ENCODE assay signal across 8 cellular contexts in the genomic region with DNA sequence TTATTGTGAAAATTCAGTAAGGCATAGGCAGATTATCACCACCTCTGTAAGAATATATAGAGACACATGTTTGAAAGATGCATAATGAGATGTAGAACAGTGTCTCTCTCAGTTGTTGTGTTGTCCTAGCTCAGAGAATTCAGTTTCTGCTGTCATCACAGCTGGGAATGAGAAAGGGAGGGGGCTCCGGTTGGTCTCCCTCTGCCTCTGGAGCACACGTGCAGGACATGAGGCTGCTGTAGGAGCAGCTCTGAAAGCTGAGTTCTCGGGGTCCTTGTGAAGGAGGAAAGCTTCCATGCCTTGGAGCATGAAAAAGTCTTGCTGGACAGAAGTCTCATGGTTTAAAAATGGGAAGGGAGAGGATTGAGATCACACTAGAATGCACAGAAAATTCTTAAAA.
A peak's percentile ranks its signal among the peaks of the same experiment; 100 is the strongest.
DNase-seq lines count a peak whose midpoint lies in the region; ATAC-seq, FAIRE-seq and TF ChIP-seq lines count a peak whose summit lies in the region.
"Not testable (repeated sequence)": the region's sequence is repeated elsewhere in the genome, so short reads cannot be mapped to it uniquely, and the experiment has no call there.

No MANE protein-coding gene starts in this region.

- POLR2A ChIA-PET in CD4-positive, alpha-beta T cell (lab: Charles Lee); GM12878 (lab: Charles Lee); naive thymus-derived CD4-positive, alpha-beta T cell (lab: Charles Lee): not testable (repeated sequence)

- BruUV-seq in GM12878 (replicated peaks; lab: Mats Ljungman, UMichigan) = not testable (repeated sequence)

- H3K4me1 Mint-ChIP-seq in CD4-positive, alpha-beta T cell (ENCODE audit: low read depth) = peaks cover 43% of the 10 kb centered on the region
- peaks cover 18% of the 10 kb centered on the region for H3K4me1 Mint-ChIP-seq in activated CD4-positive, alpha-beta T cell treated with anti-CD3 and anti-CD28 coated beads, Interleukin-2, amount 10 ng/mL, durations not matched to agents 24 days and 14 days
- peaks cover 20% of the 10 kb centered on the region for H3K4me1 Mint-ChIP-seq in activated T-helper 1 cell treated with anti-CD3 and anti-CD28 coated beads, Interleukin-12 subunit alpha, Interleukin-12 subunit beta, Interleukin-2, Interleukin-4 antibody, amounts not matched to agents 30 ng/mL and 10 ng/mL and 1 ng/mL, durations not matched to agents 14 hours and 24 hours and 36 hours (ENCODE audit: low read depth)
- H3K4me1 Mint-ChIP-seq in naive thymus-derived CD4-positive, alpha-beta T cell = peaks cover 30 to 63% (median 45%) of the 10 kb centered on the region in 7 donors
- peaks cover 31% of the 10 kb centered on the region for H3K4me1 Mint-ChIP-seq in stimulated activated naive CD8-positive, alpha-beta T cell treated with anti-CD3 and anti-CD28 coated beads, Interleukin-15, amount 100 ng/mL, for 72 hours

- intact Hi-C loops in CD4-positive, alpha-beta T cell (cut with DNase I, micrococcal nuclease); activated CD4-positive, alpha-beta T cell treated with anti-CD3 and anti-CD28 coated beads, Interleukin-2, amount 10 ng/mL, durations not matched to agents 24 days and 14 days (cut with micrococcal nuclease); activated T-helper 1 cell treated with anti-CD3 and anti-CD28 coated beads, Interleukin-12 subunit alpha, Interleukin-12 subunit beta, Interleukin-2, Interleukin-4 antibody, amounts not matched to agents 30 ng/mL and 10 ng/mL and 1 ng/mL, durations not matched to agents 14 hours and 24 hours and 36 hours (cut with micrococcal nuclease); GM12878 (cut with micrococcal nuclease; ENCODE audit: unreplicated experiment); naive thymus-derived CD4-positive, alpha-beta T cell (cut with micrococcal nuclease): not testable (repeated sequence)

- H2AFZ ChIP-seq in GM12878 (ENCODE audit: control insufficient read depth, low read depth, low read length) = not testable (repeated sequence)

- H3K4me3 ChIP-seq in GM12865 (ENCODE audit: low read depth, low read length) (peak overlapping the region; percentile 53), NB4 (ENCODE audit: low read depth, low read length) (peak overlapping the region; percentile 67), GM12878 (peak overlapping the region; percentile 72)
- peak overlapping the region; percentile 44 for H3K4me3 ChIP-seq in naive thymus-derived CD4-positive, alpha-beta T cell (ENCODE audit: low read length)

- DNase-seq in CD4-positive, alpha-beta T cell; GM12865 (ENCODE audit: low read depth); activated CD4-positive, alpha-beta T cell treated with anti-CD3 and anti-CD28 coated beads, Interleukin-2, amount 10 ng/mL, durations not matched to agents 24 days and 14 days; activated T-helper 1 cell treated with anti-CD3 and anti-CD28 coated beads, Interleukin-12 subunit alpha, Interleukin-12 subunit beta, Interleukin-2, Interleukin-4 antibody, amounts not matched to agents 30 ng/mL and 10 ng/mL and 1 ng/mL, durations not matched to agents 14 hours and 24 hours and 36 hours (ENCODE audit: low spot score); GM12878 (ENCODE audit: low read depth, low spot score); naive thymus-derived CD4-positive, alpha-beta T cell; stimulated activated naive CD8-positive, alpha-beta T cell treated with anti-CD3 and anti-CD28 coated beads, Interleukin-15, amount 100 ng/mL, for 72 hours: not testable (repeated sequence)
- DNase-seq in NB4 (ENCODE audit: low read depth) = peak; percentile 47

- CTCF ChIA-PET in CD4-positive, alpha-beta T cell (lab: Charles Lee) = interaction anchor here (2.2 to 2.3 kb wide), 2 partner anchors 8 to 15 kb away, joined by 9 read pairs; no protein-coding TSS in a partner anchor
- CTCF ChIA-PET in GM12878 (lab: Yijun Ruan, JAX) = interaction anchor here (0.6 to 9.6 kb wide), 7 partner anchors 9 to 135 kb away, joined by 3 to 240 read pairs (median 4); no protein-coding TSS in a partner anchor
- CTCF ChIA-PET in naive thymus-derived CD4-positive, alpha-beta T cell (lab: Charles Lee) = not testable (repeated sequence)

- not testable (repeated sequence) for H3K4me1 ChIP-seq in GM12878 (ENCODE audit: control insufficient read depth, insufficient read depth, low read length); naive thymus-derived CD4-positive, alpha-beta T cell (ENCODE audit: control insufficient read depth in 2 of 2, insufficient read depth in 2 of 2, low read length in 2 of 2)

- H3K27me3 Mint-ChIP-seq in CD4-positive, alpha-beta T cell; activated CD4-positive, alpha-beta T cell treated with anti-CD3 and anti-CD28 coated beads, Interleukin-2, amount 10 ng/mL, durations not matched to agents 24 days and 14 days; activated T-helper 1 cell treated with anti-CD3 and anti-CD28 coated beads, Interleukin-12 subunit alpha, Interleukin-12 subunit beta, Interleukin-2, Interleukin-4 antibody, amounts not matched to agents 30 ng/mL and 10 ng/mL and 1 ng/mL, durations not matched to agents 14 hours and 24 hours and 36 hours (ENCODE audit: insufficient read depth); naive thymus-derived CD4-positive, alpha-beta T cell; stimulated activated naive CD8-positive, alpha-beta T cell treated with anti-CD3 and anti-CD28 coated beads, Interleukin-15, amount 100 ng/mL, for 72 hours: not testable (repeated sequence)

- 0% methylated on average over 3 of the region's 3 CpGs for WGBS in GM12878 (ENCODE audit: insufficient coverage, insufficient replicate concordance, low lambda C conversion rate, missing lambda C conversion rate)

- H3K27me3 ChIP-seq in CD4-positive, alpha-beta T cell (ENCODE audit: control insufficient read depth, insufficient read depth, low read length); GM12878 (replicated peaks in 1 of 2; ENCODE audit: control insufficient read depth in 2 of 2, insufficient read depth in 2 of 2, low read length in 1 of 2); naive thymus-derived CD4-positive, alpha-beta T cell (ENCODE audit: control insufficient read depth in 2 of 2, insufficient read depth in 2 of 2, low read length in 2 of 2): not testable (repeated sequence)

- in situ Hi-C loops in GM12878 (cut with MboI) = loop anchor here (25.0 kb wide), 1 partner anchor 1387 kb away; no protein-coding TSS in a partner anchor

- H3K27ac Mint-ChIP-seq in CD4-positive, alpha-beta T cell = peak overlapping the region; percentile 94
- H3K27ac Mint-ChIP-seq in activated CD4-positive, alpha-beta T cell treated with anti-CD3 and anti-CD28 coated beads, Interleukin-2, amount 10 ng/mL, durations not matched to agents 24 days and 14 days = peak overlapping the region; percentile 93
- peak overlapping the region; percentile 81 for H3K27ac Mint-ChIP-seq in activated T-helper 1 cell treated with anti-CD3 and anti-CD28 coated beads, Interleukin-12 subunit alpha, Interleukin-12 subunit beta, Interleukin-2, Interleukin-4 antibody, amounts not matched to agents 30 ng/mL and 10 ng/mL and 1 ng/mL, durations not matched to agents 14 hours and 24 hours and 36 hours
- peak overlapping the region; percentile 88 to 95 (median 92) for H3K27ac Mint-ChIP-seq in naive thymus-derived CD4-positive, alpha-beta T cell
- peak overlapping the region in 1 of 2 donors; percentile 27 for H3K27ac Mint-ChIP-seq in stimulated activated naive CD8-positive, alpha-beta T cell treated with anti-CD3 and anti-CD28 coated beads, Interleukin-15, amount 100 ng/mL, for 72 hours

- not testable (repeated sequence) for H3K27ac ChIP-seq in CD4-positive, alpha-beta T cell (ENCODE audit: low read depth, low read length)
- H3K27ac ChIP-seq in GM12878 (ENCODE audit: control insufficient read depth, insufficient read depth) = peak overlapping the region; percentile 72
- H3K27ac ChIP-seq in naive thymus-derived CD4-positive, alpha-beta T cell (ENCODE audit: low read depth, low read length) = peak overlapping the region; percentile 45

- H3K9ac ChIP-seq in GM12878 (ENCODE audit: control insufficient read depth, insufficient read depth, low read length) = peak overlapping the region; percentile 63

- RAD21 ChIA-PET in GM12878 (lab: Charles Lee; ENCODE audit: unreplicated experiment) = interaction anchor here (1.0 to 5.7 kb wide), 3 partner anchors 15 to 135 kb away, joined by 3 to 39 read pairs (median 5); no protein-coding TSS in a partner anchor

- H3K9me3 Mint-ChIP-seq in CD4-positive, alpha-beta T cell; activated CD4-positive, alpha-beta T cell treated with anti-CD3 and anti-CD28 coated beads, Interleukin-2, amount 10 ng/mL, durations not matched to agents 24 days and 14 days; activated T-helper 1 cell treated with anti-CD3 and anti-CD28 coated beads, Interleukin-12 subunit alpha, Interleukin-12 subunit beta, Interleukin-2, Interleukin-4 antibody, amounts not matched to agents 30 ng/mL and 10 ng/mL and 1 ng/mL, durations not matched to agents 14 hours and 24 hours and 36 hours; naive thymus-derived CD4-positive, alpha-beta T cell; stimulated activated naive CD8-positive, alpha-beta T cell treated with anti-CD3 and anti-CD28 coated beads, Interleukin-15, amount 100 ng/mL, for 72 hours: not testable (repeated sequence)

- ATAC-seq in CD4-positive, alpha-beta T cell (ENCODE audit: poor library complexity); GM12878; naive thymus-derived CD4-positive, alpha-beta T cell; stimulated activated naive CD8-positive, alpha-beta T cell treated with anti-CD3 and anti-CD28 coated beads, Interleukin-15, amount 100 ng/mL, for 72 hours: not testable (repeated sequence)

- H3K4me2 ChIP-seq in GM12878 (ENCODE audit: control insufficient read depth, insufficient read depth) = not testable (repeated sequence)

- SMC1A ChIA-PET in GM12878 (lab: Charles Lee; ENCODE audit: uncharacterized antibody, unreplicated experiment) = interaction anchor here (0.6 to 2.3 kb wide), 5 partner anchors 14 to 510 kb away, joined by 3 to 16 read pairs (median 3); no protein-coding TSS in a partner anchor

- not testable (repeated sequence) for FAIRE-seq in GM12878 (lab: Jason Lieb, UNC)

- not testable (repeated sequence) for H3K36me3 ChIP-seq in GM12878 (ENCODE audit: control insufficient read depth in 2 of 2, insufficient read depth in 2 of 2, low read length in 1 of 2); naive thymus-derived CD4-positive, alpha-beta T cell (ENCODE audit: control insufficient read depth in 2 of 3, insufficient read depth in 3 of 3, low read length in 3 of 3)

- TF ChIP-seq POLR2A in NB4 (IDR thresholded peaks at IDR 0.05; ENCODE audit: extremely low read depth, insufficient read length); GM12878 (IDR thresholded peaks at IDR 0.05; ENCODE audit: low read depth, low read length): not testable (repeated sequence)

- not testable (repeated sequence) for H3K9me3 ChIP-seq in CD4-positive, alpha-beta T cell (ENCODE audit: control insufficient read depth, low read length); GM12878 (replicated peaks; ENCODE audit: control insufficient read depth, insufficient read depth, low read length); naive thymus-derived CD4-positive, alpha-beta T cell (ENCODE audit: control insufficient read depth in 2 of 3, low read length in 3 of 3)

- H4K20me1 ChIP-seq in GM12878 (ENCODE audit: control insufficient read depth, insufficient read depth) = not testable (repeated sequence)

- H3K4me3 Mint-ChIP-seq in CD4-positive, alpha-beta T cell = peak overlapping the region; percentile 86
- H3K4me3 Mint-ChIP-seq in activated CD4-positive, alpha-beta T cell treated with anti-CD3 and anti-CD28 coated beads, Interleukin-2, amount 10 ng/mL, durations not matched to agents 24 days and 14 days = peak overlapping the region; percentile 89
- H3K4me3 Mint-ChIP-seq in activated T-helper 1 cell treated with anti-CD3 and anti-CD28 coated beads, Interleukin-12 subunit alpha, Interleukin-12 subunit beta, Interleukin-2, Interleukin-4 antibody, amounts not matched to agents 30 ng/mL and 10 ng/mL and 1 ng/mL, durations not matched to agents 14 hours and 24 hours and 36 hours = peak overlapping the region; percentile 89
- peak overlapping the region; percentile 77 to 89 (median 85) for H3K4me3 Mint-ChIP-seq in naive thymus-derived CD4-positive, alpha-beta T cell
- peak overlapping the region; percentile 82 to 85 for H3K4me3 Mint-ChIP-seq in stimulated activated naive CD8-positive, alpha-beta T cell treated with anti-CD3 and anti-CD28 coated beads, Interleukin-15, amount 100 ng/mL, for 72 hours

- not testable (repeated sequence) for TF ChIP-seq EP300 in GM12878 (IDR thresholded peaks at IDR 0.05; ENCODE audit: borderline replicate concordance in 1 of 2, control insufficient read depth in 1 of 2, low read depth in 2 of 2, low read length in 2 of 2)

- H3K79me2 ChIP-seq in GM12878 (ENCODE audit: control insufficient read depth, insufficient read depth, low read length) = not testable (repeated sequence)

- TF ChIP-seq RAD21 in GM12878 (IDR thresholded peaks at IDR 0.05; ENCODE audit: insufficient read depth, low read depth, low read length) = not testable (repeated sequence)

- not testable (repeated sequence) for H3K36me3 Mint-ChIP-seq in CD4-positive, alpha-beta T cell (ENCODE audit: low read depth); activated CD4-positive, alpha-beta T cell treated with anti-CD3 and anti-CD28 coated beads, Interleukin-2, amount 10 ng/mL, durations not matched to agents 24 days and 14 days (ENCODE audit: low read depth); activated T-helper 1 cell treated with anti-CD3 and anti-CD28 coated beads, Interleukin-12 subunit alpha, Interleukin-12 subunit beta, Interleukin-2, Interleukin-4 antibody, amounts not matched to agents 30 ng/mL and 10 ng/mL and 1 ng/mL, durations not matched to agents 14 hours and 24 hours and 36 hours (ENCODE audit: low read depth); naive thymus-derived CD4-positive, alpha-beta T cell

- TF ChIP-seq CTCF in CD4-positive, alpha-beta T cell (IDR thresholded peaks at IDR 0.05); GM12865 (IDR thresholded peaks at IDR 0.05; ENCODE audit: insufficient read depth, low read depth, low read length, missing control alignments); NB4 (IDR thresholded peaks at IDR 0.05; ENCODE audit: low read depth, low read length); GM12878 (IDR thresholded peaks at IDR 0.05 in 2 of 3, conservative IDR thresholded peaks at IDR 0.05 in 1 of 3; ENCODE audit: control insufficient read depth in 2 of 3, extremely low read depth in 1 of 3, insufficient read depth in 1 of 3, low read depth in 3 of 3, low read length in 3 of 3): not testable (repeated sequence)
